ENCODE assay signal across 8 cellular contexts in genomic region chr9:68546596-68547390, GRCh38. TPM values are rescaled to one million over a fixed set of nuclear protein-coding genes. Genes with fewer than 3 reads are reported as not detected.
A peak's percentile ranks its signal among the peaks of the same experiment; 100 is the strongest.
DNase-seq lines count a peak whose midpoint lies in the region; ATAC-seq, FAIRE-seq and TF ChIP-seq lines count a peak whose summit lies in the region.

No MANE protein-coding gene starts in this region.

- TF ChIP-seq POLR2A in GM12891 (IDR thresholded peaks at IDR 0.05; ENCODE audit: low read depth, low read length) = no peak

- H3K4me1 Mint-ChIP-seq in activated T-helper 17 cell treated with anti-CD3 and anti-CD28 coated beads, Interleukin-2, amount 50 U/mL, for 72 hours = no peaks in the 10 kb centered on the region

- H3K9me2 ChIP-seq in Loucy (replicated peaks; ENCODE audit: low read depth, low read length) = no peaks in the 10 kb centered on the region

- H3K9me3 ChIP-seq in Loucy (ENCODE audit: insufficient read depth, low read depth, low read length) (no peaks in the 10 kb centered on the region), right atrium auricular region (no peaks in the 10 kb centered on the region), upper lobe of right lung (no peaks in the 10 kb centered on the region)

- TF ChIP-seq CTCF in Loucy (conservative IDR thresholded peaks at IDR 0.05; ENCODE audit: low read length) = no peak
- TF ChIP-seq CTCF in right atrium auricular region (IDR thresholded peaks at IDR 0.05) = no peak
- no peak for TF ChIP-seq CTCF in upper lobe of right lung (IDR thresholded peaks at IDR 0.05)

- H3K36me3 Mint-ChIP-seq in activated T-helper 17 cell treated with anti-CD3 and anti-CD28 coated beads, Interleukin-2, amount 50 U/mL, for 72 hours (ENCODE audit: low read depth) = no peaks in the 10 kb centered on the region

- no peaks in the 10 kb centered on the region for H3K27me3 ChIP-seq in Loucy (ENCODE audit: insufficient read depth, low read length, poor library complexity, severe bottlenecking)
- no peaks in the 10 kb centered on the region for H3K27me3 ChIP-seq in right atrium auricular region
- H3K27me3 ChIP-seq in upper lobe of right lung = no peaks in the 10 kb centered on the region

- DNase-seq in GM12891 (ENCODE audit: insufficient read length, low spot score) = no peak
- DNase-seq in right atrium auricular region (ENCODE audit: low spot score) = no peak
- DNase-seq in upper lobe of right lung = no peak
- DNase-seq in NCI-H2081 treated with DMSO at 0.1 percent for 48 hours (lab: John Stamatoyannopoulos, UW) = no peak
- no peak for DNase-seq in T1000 (lab: John Stamatoyannopoulos, UW)

- peak overlapping the region; percentile 52 to 55 for H3K27ac ChIP-seq in right atrium auricular region
- peak overlapping the region; percentile 67 for H3K27ac ChIP-seq in upper lobe of right lung

- H3K4me3 Mint-ChIP-seq in activated T-helper 17 cell treated with anti-CD3 and anti-CD28 coated beads, Interleukin-2, amount 50 U/mL, for 72 hours = no peak overlapping the region

- H2AFZ ChIP-seq in Loucy (ENCODE audit: low read length) = peak overlapping the region; percentile 58

- peak; percentile 82 for ATAC-seq in GM21576 (IDR thresholded peaks at IDR 0.05; ENCODE audit: unreplicated experiment)
- peak; percentile 87 for ATAC-seq in upper lobe of right lung
- ATAC-seq in activated T-helper 17 cell treated with anti-CD3 and anti-CD28 coated beads, Interleukin-2, amount 50 U/mL, for 72 hours (replicated peaks) = no peak

- H3K36me3 ChIP-seq in Loucy (ENCODE audit: insufficient read depth, low read length) (no peaks in the 10 kb centered on the region), right atrium auricular region (no peaks in the 10 kb centered on the region), upper lobe of right lung (no peaks in the 10 kb centered on the region)

- H3K27me3 Mint-ChIP-seq in activated T-helper 17 cell treated with anti-CD3 and anti-CD28 coated beads, Interleukin-2, amount 50 U/mL, for 72 hours = peaks cover 16% of the 10 kb centered on the region

- H3K27ac Mint-ChIP-seq in activated T-helper 17 cell treated with anti-CD3 and anti-CD28 coated beads, Interleukin-2, amount 50 U/mL, for 72 hours = no peak overlapping the region

- no peak overlapping the region for H3K4me3 ChIP-seq in Loucy (ENCODE audit: low read length, poor library complexity, severe bottlenecking)
- no peak overlapping the region for H3K4me3 ChIP-seq in right atrium auricular region
- no peak overlapping the region for H3K4me3 ChIP-seq in upper lobe of right lung

- H3K9ac ChIP-seq in Loucy (ENCODE audit: low read depth, low read length, poor library complexity, severe bottlenecking) = no peak overlapping the region

- no peaks in the 10 kb centered on the region for H3K4me1 ChIP-seq in Loucy (ENCODE audit: insufficient read depth, low read length, poor library complexity, severe bottlenecking)
- peaks cover 0 to 28% of the 10 kb centered on the region in 2 donors for H3K4me1 ChIP-seq in right atrium auricular region
- peaks cover under 1% of the 10 kb centered on the region for H3K4me1 ChIP-seq in upper lobe of right lung

- FAIRE-seq in GM12891 (lab: Jason Lieb, UNC) = peak; percentile 98

- H3K4me2 ChIP-seq in Loucy (ENCODE audit: low read depth, low read length, poor library complexity, severe bottlenecking) = no peak overlapping the region

- no peaks in the 10 kb centered on the region for H3K9me3 Mint-ChIP-seq in activated T-helper 17 cell treated with anti-CD3 and anti-CD28 coated beads, Interleukin-2, amount 50 U/mL, for 72 hours

- no peaks in the 10 kb centered on the region for H4K20me1 ChIP-seq in Loucy (ENCODE audit: insufficient read depth, low read length, poor library complexity, severe bottlenecking)

- no peaks in the 10 kb centered on the region for H3F3A ChIP-seq in Loucy (ENCODE audit: low read depth)

- no peaks in the 10 kb centered on the region for H3K79me2 ChIP-seq in Loucy (ENCODE audit: insufficient read depth, low read length)

- intact Hi-C loops in upper lobe of right lung (cut with DNase I) = no loop called here

TF ChIP-seq in GM12891, 5 proteins besides CTCF, POLR2A, EP300 and RAD21:
- peak; percentile 99 for TF ChIP-seq PAX5 (IDR thresholded peaks at IDR 0.05; ENCODE audit: insufficient read depth, low read length, severe bottlenecking)
- TF ChIP-seq POLR2AphosphoS5 (IDR thresholded peaks at IDR 0.05; ENCODE audit: low read depth, low read length) = no peak
- TF ChIP-seq POU2F2 (IDR thresholded peaks at IDR 0.05; ENCODE audit: low read depth, low read length) = peak; percentile 86
- no peak for TF ChIP-seq TAF1 (IDR thresholded peaks at IDR 0.05; ENCODE audit: low read depth, low read length)
- peak; percentile 88 for TF ChIP-seq SPI1 (IDR thresholded peaks at IDR 0.05; ENCODE audit: low read depth, low read length)

RNA-seq across cellular contexts. Expression of gene TMEM252, which starts 6.1 kb away (rescaled TPM):
- not detected for polyA plus RNA-seq in GM12891 (2012; ENCODE audit: low read depth, missing spikeins)
- total RNA-seq in right atrium auricular region (not detected), upper lobe of right lung (not detected)
- not detected for total RNA-seq in activated T-helper 17 cell treated with anti-CD3 and anti-CD28 coated beads, Interleukin-2, amount 50 U/mL, for 72 hours
